Comparison of ENCODE assay signal across 8 cellular contexts in the genomic region with DNA sequence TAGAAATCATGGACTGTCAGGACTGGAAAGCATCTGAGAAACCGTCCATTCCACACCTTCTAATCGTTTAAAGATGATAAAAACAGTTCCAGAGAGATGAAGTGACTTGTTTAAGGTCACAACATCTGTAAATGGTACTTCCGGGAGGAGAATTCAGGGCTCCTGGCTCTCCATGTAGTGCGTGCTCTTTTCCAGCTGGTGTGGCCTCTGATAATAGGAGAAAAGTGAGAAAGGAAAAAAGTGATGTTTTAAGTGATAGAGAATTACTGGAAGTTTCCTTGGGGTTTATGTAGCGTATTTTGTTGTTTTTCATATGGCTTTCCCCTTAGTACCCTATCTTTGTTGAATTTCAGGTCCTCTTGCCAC. TPM values are rescaled to one million over a fixed set of nuclear protein-coding genes. Genes with fewer than 3 reads are reported as not detected.
DNase-seq lines count a peak whose midpoint lies in the region; ATAC-seq and TF ChIP-seq lines count a peak whose summit lies in the region.

No MANE protein-coding gene starts in this region.

- WGBS in transverse colon (ENCODE audit: low coverage in 1 of 2), 2 donors = 9 to 18% methylated on average over 1 to 5 of the region's 5 CpGs

- H3K4me3 ChIP-seq in transverse colon = peak overlapping the region; percentile 64 to 93 (median 78)

- no peak for TF ChIP-seq CTCF in transverse colon (IDR thresholded peaks at IDR 0.05)

- H3K27ac ChIP-seq in transverse colon = peak overlapping the region; percentile 86 to 97 (median 92)

- in situ Hi-C loops in transverse colon (cut with MboI; ENCODE audit: low pct_ligation_motif_present in 1 of 4, low pct_unique_long_range_greater_than_20kb in 1 of 4, low sequenced_read_pairs in 3 of 4) = no loop called here

- peaks cover 12 to 26% (median 22%) of the 10 kb centered on the region in 4 donors for H3K4me1 ChIP-seq in transverse colon

- no peak for DNase-seq in activated CD8-positive, alpha-beta memory T cell treated with anti-CD3 and anti-CD28 coated beads, Interleukin-2, amount 10 ng/mL, durations not matched to agents 7 days and 5 days
- DNase-seq in activated CD8-positive, alpha-beta memory T cell treated with anti-CD3 and anti-CD28 coated beads, Interleukin-2, amount 50 U/mL, for 4 hours = no peak
- no peak for DNase-seq in activated naive CD8-positive, alpha-beta T cell treated with anti-CD3 and anti-CD28 coated beads, Interleukin-2, amount 50 U/mL, for 24 hours
- DNase-seq in left lobe of liver (ENCODE audit: low spot score) (no peak), transverse colon (no peak), posterior vena cava (ENCODE audit: low spot score) (no peak)
- no peak for DNase-seq in NK-92 treated with Interleukin-12 subunit alpha and Interleukin-12 subunit beta, amount 100 ng/mL, for 24 hours (lab: John Stamatoyannopoulos, UW)

- peaks cover 18% of the 10 kb centered on the region for H3K36me3 Mint-ChIP-seq in activated CD8-positive, alpha-beta memory T cell treated with anti-CD3 and anti-CD28 coated beads, Interleukin-2, amount 10 ng/mL, durations not matched to agents 7 days and 5 days
- H3K36me3 Mint-ChIP-seq in activated naive CD8-positive, alpha-beta T cell treated with anti-CD3 and anti-CD28 coated beads, Interleukin-2, amount 50 U/mL, for 24 hours (ENCODE audit: low read depth) = peaks cover 29% of the 10 kb centered on the region

- H3K27ac Mint-ChIP-seq in activated CD8-positive, alpha-beta memory T cell treated with anti-CD3 and anti-CD28 coated beads, Interleukin-2, amount 10 ng/mL, durations not matched to agents 7 days and 5 days = peak overlapping the region; percentile 100
- peak overlapping the region; percentile 99 for H3K27ac Mint-ChIP-seq in activated naive CD8-positive, alpha-beta T cell treated with anti-CD3 and anti-CD28 coated beads, Interleukin-2, amount 50 U/mL, for 24 hours

- intact Hi-C loops in transverse colon (cut with DNase I; ENCODE audit: low total_unique reads) (no loop called here), posterior vena cava (cut with DNase I) (no loop called here)

- H3K4me3 Mint-ChIP-seq in activated CD8-positive, alpha-beta memory T cell treated with anti-CD3 and anti-CD28 coated beads, Interleukin-2, amount 10 ng/mL, durations not matched to agents 7 days and 5 days = peak overlapping the region; percentile 92
- peak overlapping the region; percentile 97 for H3K4me3 Mint-ChIP-seq in activated naive CD8-positive, alpha-beta T cell treated with anti-CD3 and anti-CD28 coated beads, Interleukin-2, amount 50 U/mL, for 24 hours

- no peaks in the 10 kb centered on the region for H3K9me3 ChIP-seq in transverse colon

- H3K27me3 Mint-ChIP-seq in activated CD8-positive, alpha-beta memory T cell treated with anti-CD3 and anti-CD28 coated beads, Interleukin-2, amount 10 ng/mL, durations not matched to agents 7 days and 5 days = no peaks in the 10 kb centered on the region
- no peaks in the 10 kb centered on the region for H3K27me3 Mint-ChIP-seq in activated naive CD8-positive, alpha-beta T cell treated with anti-CD3 and anti-CD28 coated beads, Interleukin-2, amount 50 U/mL, for 24 hours

- no peak for TF ChIP-seq POLR2A in transverse colon (IDR thresholded peaks at IDR 0.05)

- no peaks in the 10 kb centered on the region for H3K9me3 Mint-ChIP-seq in activated CD8-positive, alpha-beta memory T cell treated with anti-CD3 and anti-CD28 coated beads, Interleukin-2, amount 10 ng/mL, durations not matched to agents 7 days and 5 days (ENCODE audit: low read depth)
- H3K9me3 Mint-ChIP-seq in activated naive CD8-positive, alpha-beta T cell treated with anti-CD3 and anti-CD28 coated beads, Interleukin-2, amount 50 U/mL, for 24 hours = no peaks in the 10 kb centered on the region

- CTCF ChIA-PET in activated CD8-positive, alpha-beta memory T cell treated with anti-CD3 and anti-CD28 coated beads, Interleukin-2, amount 10 ng/mL, durations not matched to agents 7 days and 5 days (lab: Charles Lee) = interaction anchor here (1.2 to 1.3 kb wide), 2 partner anchors 23 to 183 kb away, joined by 3 to 5 read pairs; no protein-coding TSS in a partner anchor

- TF ChIP-seq EP300 in transverse colon (IDR thresholded peaks at IDR 0.05; ENCODE audit: low read depth) = no peak

- peaks cover 0 to 19% (median 9%) of the 10 kb centered on the region in 4 donors for H3K36me3 ChIP-seq in transverse colon

- peaks cover 48% of the 10 kb centered on the region for H3K4me1 Mint-ChIP-seq in activated CD8-positive, alpha-beta memory T cell treated with anti-CD3 and anti-CD28 coated beads, Interleukin-2, amount 10 ng/mL, durations not matched to agents 7 days and 5 days
- peaks cover 43% of the 10 kb centered on the region for H3K4me1 Mint-ChIP-seq in activated naive CD8-positive, alpha-beta T cell treated with anti-CD3 and anti-CD28 coated beads, Interleukin-2, amount 50 U/mL, for 24 hours

- peak; percentile 13 for ATAC-seq in activated CD8-positive, alpha-beta memory T cell treated with anti-CD3 and anti-CD28 coated beads, Interleukin-2, amount 10 ng/mL, durations not matched to agents 7 days and 5 days
- peak; percentile 23 for ATAC-seq in HG03135 (IDR thresholded peaks at IDR 0.05; ENCODE audit: unreplicated experiment)
- ATAC-seq in activated naive CD8-positive, alpha-beta T cell treated with anti-CD3 and anti-CD28 coated beads, Interleukin-2, amount 50 U/mL, for 24 hours = no peak
- peak; percentile 27 for ATAC-seq in left lobe of liver

- H3K27me3 ChIP-seq in transverse colon = no peaks in the 10 kb centered on the region

RNA-seq across cellular contexts. Expression of gene C2orf49, which starts 0.7 kb away (rescaled TPM):
- 10 to 100 TPM; 20.5 to 23.1 TPM for total RNA-seq in activated CD8-positive, alpha-beta memory T cell treated with anti-CD3 and anti-CD28 coated beads, Interleukin-2, amount 10 ng/mL, durations not matched to agents 7 days and 5 days
- total RNA-seq in left lobe of liver (5.2 TPM), transverse colon (10 to 100 TPM in 3 of 4 donors, 1 to 10 TPM in 1; 1.8 to 17.6 (median 14.5) TPM), posterior vena cava (10 to 100 TPM; 12.7 to 14.0 TPM)

RNA-seq across cellular contexts. Expression of gene TGFBRAP1, which starts 8.5 kb away (rescaled TPM):
- total RNA-seq in activated CD8-positive, alpha-beta memory T cell treated with anti-CD3 and anti-CD28 coated beads, Interleukin-2, amount 10 ng/mL, durations not matched to agents 7 days and 5 days = 10 to 100 TPM; 19.4 to 22.2 TPM
- 6.1 TPM for total RNA-seq in left lobe of liver
- total RNA-seq in transverse colon = 10 to 100 TPM; 13.1 to 21.8 (median 19.4) TPM
- 10 to 100 TPM; 16.1 to 18.8 TPM for total RNA-seq in posterior vena cava
